13 cellular contexts compared by ENCODE assay signal in the genomic region with DNA sequence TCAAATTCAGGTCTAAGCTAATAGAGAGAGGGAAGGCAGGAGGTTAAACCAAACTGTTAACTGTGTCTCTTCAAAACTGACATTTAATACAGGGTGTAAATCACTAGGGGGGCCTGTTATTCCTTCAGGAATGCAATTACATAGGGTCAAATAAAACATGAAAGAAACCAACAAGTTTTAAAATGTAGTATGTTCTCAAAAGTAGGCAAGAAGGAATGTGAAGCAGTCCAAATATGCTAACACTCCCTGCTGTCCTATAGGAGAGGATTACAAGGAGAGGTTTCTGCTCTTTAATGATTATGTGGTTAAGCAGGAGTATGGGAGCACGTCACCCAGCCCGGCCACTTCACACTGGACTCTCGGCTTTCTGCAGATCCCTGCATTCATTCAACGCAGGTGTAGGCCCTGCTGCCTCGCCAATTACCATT. TPM values are rescaled to one million over a fixed set of nuclear protein-coding genes. Genes with fewer than 3 reads are reported as not detected.
DNase-seq lines count a peak whose midpoint lies in the region; ATAC-seq, FAIRE-seq and TF ChIP-seq lines count a peak whose summit lies in the region.
"Had no signal": no experiment of that assay in that cellular context is flagged by ENCODE, and none has a peak within 500 bp of the region (broad histone marks: within the 10 kb centered on the region; RNA-seq: fewer than 3 reads in every experiment).

No MANE protein-coding gene starts in this region.

- FAIRE-seq in G401.6 (lab: Jason Lieb, UNC), result peak; percentile 100

- DNase-seq in RPMI7951 (ENCODE audit: low read depth) (peak; percentile 54), fibroblast of pulmonary artery (ENCODE audit: low read depth) (peak; percentile 48), retinal pigment epithelial cell (ENCODE audit: low read depth) (peak; percentile 98), glutamatergic neuron (no peak), NCI-H2196 (lab: John Stamatoyannopoulos, UW; ENCODE audit: unreplicated experiment) (no peak), adrenal gland (no peak)
- DNase-seq: activated CD4-positive, alpha-beta T cell treated with anti-CD3 and anti-CD28 coated beads for 4 hours; activated effector memory CD4-positive, alpha-beta T cell treated with anti-CD3 and anti-CD28 coated beads, Interleukin-2, amount 50 U/mL, for 16 hours; effector memory CD4-positive, alpha-beta T cell; NCI-H526 treated with DMSO at 0.1 percent for 48 hours; substantia nigra had no signal

- WGBS in adrenal gland, 4 donors, result 78 to 87% (median 83%) methylated on average over 5 of the region's 5 CpGs

- peaks cover 3% of the 10 kb centered on the region for H3K27me3 Mint-ChIP-seq in glutamatergic neuron (ENCODE audit: unreplicated experiment)

- no peak overlapping the region for H3K4me3 Mint-ChIP-seq in glutamatergic neuron (ENCODE audit: unreplicated experiment)

- H3K4me3 ChIP-seq in fibroblast of pulmonary artery (replicated peaks; ENCODE audit: low read depth, low read length), result no peak overlapping the region
- H3K4me3 ChIP-seq in retinal pigment epithelial cell (ENCODE audit: low read length), result no peak overlapping the region
- H3K4me3 ChIP-seq in adrenal gland, result no peak overlapping the region

- H3K27me3 ChIP-seq in adrenal gland, result no peaks in the 10 kb centered on the region

- H3K36me3 ChIP-seq in adrenal gland (replicated peaks in 1 of 2), result no peaks in the 10 kb centered on the region

- H3K27ac Mint-ChIP-seq in glutamatergic neuron (ENCODE audit: unreplicated experiment), result no peak overlapping the region

- H3K27ac ChIP-seq in adrenal gland, result no peak overlapping the region

- intact Hi-C loops in adrenal gland (cut with DNase I), result no loop called here

- no peak for TF ChIP-seq POLR2A in adrenal gland (IDR thresholded peaks at IDR 0.05)

- peaks cover 0 to 14% of the 10 kb centered on the region in 2 donors for H3K4me1 ChIP-seq in adrenal gland (replicated peaks in 1 of 2)

- H3K9me3 Mint-ChIP-seq in glutamatergic neuron (ENCODE audit: unreplicated experiment), result peaks cover 12% of the 10 kb centered on the region

- peaks cover 23% of the 10 kb centered on the region for H3K4me1 Mint-ChIP-seq in glutamatergic neuron (ENCODE audit: low read depth, unreplicated experiment)

- TF ChIP-seq CTCF in fibroblast of pulmonary artery (IDR thresholded peaks at IDR 0.05; ENCODE audit: low read length, missing control alignments) (no peak), retinal pigment epithelial cell (conservative IDR thresholded peaks at IDR 0.05; ENCODE audit: low read depth, low read length) (no peak), glutamatergic neuron (IDR thresholded peaks at IDR 0.05; ENCODE audit: partially characterized antibody, unreplicated experiment) (no peak), adrenal gland (IDR thresholded peaks at IDR 0.05) (no peak)

- no peaks in the 10 kb centered on the region for H3K9me3 ChIP-seq in adrenal gland (replicated peaks in 1 of 3)

- no peak for ATAC-seq in HG03025 (IDR thresholded peaks at IDR 0.05; ENCODE audit: low FRiP score, unreplicated experiment)

- H3K36me3 Mint-ChIP-seq in glutamatergic neuron (ENCODE audit: unreplicated experiment), result no peaks in the 10 kb centered on the region

RNA-seq across cellular contexts. Expression of gene BMP4, which starts 42.5 kb away (rescaled TPM):
- total RNA-seq in RPMI7951 (2014; rRNA removed; shearing (Covaris generic)), result 76.8 and 77.1 TPM in 2 replicates
- total RNA-seq in glutamatergic neuron (ENCODE audit: unreplicated experiment) (3.7 TPM), adrenal gland (10 to 100 TPM in 6 of 8 donors, 1 to 10 TPM in 2; 2.2 to 37.0 (median 19.4) TPM)
- polyA plus RNA-seq in adrenal gland, result 10 to 100 TPM in 2 of 3 donors, 1 to 10 TPM in 1; 4.6 to 25.6 (median 24.6) TPM

Comparison
In these comparisons a context has a peak if more than half of its experiments do, and no peak if none do; other contexts are left out.
1. DNase-seq: peak in RPMI7951 (single experiment), fibroblast of pulmonary artery (single experiment) and retinal pigment epithelial cell (single experiment); none in glutamatergic neuron (single experiment), NCI-H2196 (single experiment) and adrenal gland (0 of 7).